In the genomic region with DNA sequence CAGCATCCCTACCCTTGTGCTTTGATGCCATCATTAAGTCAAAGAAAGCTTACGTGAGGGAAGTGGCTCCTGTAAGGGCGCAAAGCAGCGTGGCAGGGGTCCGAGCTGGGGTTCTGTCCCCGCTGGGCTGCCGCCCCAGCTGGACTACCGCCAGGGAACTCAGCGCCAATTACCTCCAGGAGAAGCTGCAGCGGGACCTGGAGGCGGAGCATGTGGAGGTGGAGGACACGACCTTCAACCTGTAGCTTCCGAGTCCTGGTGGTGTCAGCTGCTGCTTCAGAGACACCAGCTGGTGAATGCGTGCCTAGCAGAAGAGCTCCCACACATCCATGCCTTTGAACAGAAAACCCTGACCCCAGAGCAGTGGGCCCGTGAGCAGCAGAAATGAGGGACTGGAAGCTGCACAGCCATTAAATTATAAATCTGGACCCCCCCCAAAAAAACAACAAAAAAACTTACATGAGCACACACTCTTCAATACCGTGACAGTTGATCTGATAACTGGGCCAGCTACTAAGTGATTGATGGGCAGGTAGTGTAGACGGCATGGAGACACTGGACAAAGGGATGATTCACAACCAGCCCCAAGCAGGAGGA, we compare ENCODE assay signal across 7 cellular contexts. TPM values are rescaled to one million over a fixed set of nuclear protein-coding genes. Genes with fewer than 3 reads are reported as not detected.
DNase-seq lines count a peak whose midpoint lies in the region; ATAC-seq and TF ChIP-seq lines count a peak whose summit lies in the region.

No MANE protein-coding gene starts in this region.

- peak; percentile 21 for DNase-seq in NCI-H2227 treated with DMSO at 0.1 percent for 48 hours (lab: John Stamatoyannopoulos, UW)
- no peak for DNase-seq in brain microvascular endothelial cell
- DNase-seq in osteoblast (ENCODE audit: insufficient read length, low spot score, missing footprints), result peak; percentile 25
- DNase-seq in globus pallidus (ENCODE audit: low spot score), result no peak
- DNase-seq in esophagus squamous epithelium (lab: John Stamatoyannopoulos, UW), result no peak

- H3K79me2 ChIP-seq in osteoblast (ENCODE audit: insufficient read depth, low read length), result no peaks in the 10 kb centered on the region

- POLR2A ChIA-PET in HEK293 (lab: Yijun Ruan, JAX), result interaction anchor here (0.6 to 2.2 kb wide), 2 partner anchors 49 to 120 kb away, joined by 3 to 6 read pairs; a partner anchor contains a TSS

- no peaks in the 10 kb centered on the region for H3K27me3 ChIP-seq in brain microvascular endothelial cell (replicated peaks)
- H3K27me3 ChIP-seq in osteoblast (ENCODE audit: insufficient read depth, low read length), result no peaks in the 10 kb centered on the region
- H3K27me3 ChIP-seq in esophagus squamous epithelium, result peaks cover 0 to 4% (median 0%) of the 10 kb centered on the region in 4 donors

- TF ChIP-seq CTCF in HEK293 (tag by site-specific recombination; IDR thresholded peaks at IDR 0.05) (peak; percentile 57), brain microvascular endothelial cell (IDR thresholded peaks at IDR 0.05; ENCODE audit: low read depth, low read length, missing control alignments) (peak; percentile 30), osteoblast (IDR thresholded peaks at IDR 0.05; ENCODE audit: extremely low read depth, low read depth, low read length) (no peak), esophagus squamous epithelium (IDR thresholded peaks at IDR 0.05) (peak in 1 of 6 experiments; percentile 18)

- intact Hi-C loops in esophagus squamous epithelium (cut with DNase I), result no loop called here

- ATAC-seq in HG03175 (IDR thresholded peaks at IDR 0.05; ENCODE audit: unreplicated experiment), result no peak

- H3K27ac ChIP-seq in HEK293 (ENCODE audit: extremely low read depth, low read depth, low read length), result no peak overlapping the region
- no peak overlapping the region for H3K27ac ChIP-seq in brain microvascular endothelial cell
- no peak overlapping the region for H3K27ac ChIP-seq in osteoblast (ENCODE audit: low read depth, low read length)
- H3K27ac ChIP-seq in esophagus squamous epithelium, result no peak overlapping the region

- CTCF ChIA-PET in HEK293 (lab: Yijun Ruan, JAX), result interaction anchor here (0.6 to 7.7 kb wide), 22 partner anchors 9 to 832 kb away, joined by 3 to 230 read pairs (median 7); a partner anchor contains a TSS

- H3K9me3 ChIP-seq in HEK293 (ENCODE audit: control insufficient read depth, insufficient read depth, low read depth, low read length) (no peaks in the 10 kb centered on the region), osteoblast (ENCODE audit: low read depth, low read length) (no peaks in the 10 kb centered on the region), esophagus squamous epithelium (no peaks in the 10 kb centered on the region)

- in situ Hi-C loops in brain microvascular endothelial cell (cut with HindIII; ENCODE audit: low pct_ligation_motif_present, low sequenced_read_pairs), result loop anchor here (25.0 kb wide), 2 partner anchors 95 to 220 kb away; no protein-coding TSS in a partner anchor

- no peaks in the 10 kb centered on the region for H4K20me1 ChIP-seq in osteoblast (ENCODE audit: insufficient read depth, low read length)

- WGBS in esophagus squamous epithelium, 2 donors, result 19 to 54% methylated on average over 8 to 9 of the region's 16 CpGs

- peak overlapping the region; percentile 68 for H3K4me2 ChIP-seq in osteoblast (ENCODE audit: insufficient read depth, low read length)

- TF ChIP-seq POLR2A in esophagus squamous epithelium (IDR thresholded peaks at IDR 0.05), result no peak

- H3K36me3 ChIP-seq in HEK293 (ENCODE audit: control insufficient read depth in 2 of 2, insufficient read depth in 1 of 2, low read length in 2 of 2), result no peaks in the 10 kb centered on the region
- H3K36me3 ChIP-seq in brain microvascular endothelial cell (replicated peaks), result no peaks in the 10 kb centered on the region
- H3K36me3 ChIP-seq in osteoblast (ENCODE audit: insufficient read depth, low read length), result no peaks in the 10 kb centered on the region
- no peaks in the 10 kb centered on the region for H3K36me3 ChIP-seq in esophagus squamous epithelium

- peak overlapping the region; percentile 69 for H2AFZ ChIP-seq in osteoblast (ENCODE audit: low read length)

- H3K4me3 ChIP-seq in HEK293 (ENCODE audit: low read depth, low read length), result no peak overlapping the region
- H3K4me3 ChIP-seq in brain microvascular endothelial cell (ENCODE audit: low read depth, low read length), result peak overlapping the region; percentile 18
- peak overlapping the region; percentile 45 for H3K4me3 ChIP-seq in osteoblast (ENCODE audit: insufficient read depth, low read length)
- H3K4me3 ChIP-seq in esophagus squamous epithelium, result no peak overlapping the region

- no peaks in the 10 kb centered on the region; the same call in 1 of the 2 replicates for H3K4me1 ChIP-seq in HEK293 (ENCODE audit: control insufficient read depth, insufficient read depth, low read length)
- H3K4me1 ChIP-seq in osteoblast (ENCODE audit: insufficient read depth, low read length), result peaks cover 9% of the 10 kb centered on the region
- H3K4me1 ChIP-seq in esophagus squamous epithelium, result peaks cover 0 to 31% (median 0%) of the 10 kb centered on the region in 3 donors

TF ChIP-seq in HEK293, 187 proteins besides CTCF, POLR2A, EP300 and RAD21 (continues in another document):
- TF ChIP-seq SCRT2 (tag by site-specific recombination; IDR thresholded peaks at IDR 0.05) (peak; percentile 97), ZNF114 (tag by site-specific recombination; IDR thresholded peaks at IDR 0.05) (no peak), EGR2 (tag by site-specific recombination; IDR thresholded peaks at IDR 0.05; ENCODE audit: low read depth) (peak; percentile 76), ZFP37 (tag by site-specific recombination; IDR thresholded peaks at IDR 0.05) (no peak), GLIS1 (tag by site-specific recombination; IDR thresholded peaks at IDR 0.05) (peak; percentile 78), ZBTB20 (tag by site-specific recombination; IDR thresholded peaks at IDR 0.05) (0 out of 2 replicates have a peak, but pooled peaks have one; percentile 9), GLIS2 (tag by site-specific recombination; IDR thresholded peaks at IDR 0.05) (peak; percentile 63; the same call in 1 of the 2 replicates), ZNF514 (tag by site-specific recombination; IDR thresholded peaks at IDR 0.05) (no peak)
- TF ChIP-seq, protein P1, sequence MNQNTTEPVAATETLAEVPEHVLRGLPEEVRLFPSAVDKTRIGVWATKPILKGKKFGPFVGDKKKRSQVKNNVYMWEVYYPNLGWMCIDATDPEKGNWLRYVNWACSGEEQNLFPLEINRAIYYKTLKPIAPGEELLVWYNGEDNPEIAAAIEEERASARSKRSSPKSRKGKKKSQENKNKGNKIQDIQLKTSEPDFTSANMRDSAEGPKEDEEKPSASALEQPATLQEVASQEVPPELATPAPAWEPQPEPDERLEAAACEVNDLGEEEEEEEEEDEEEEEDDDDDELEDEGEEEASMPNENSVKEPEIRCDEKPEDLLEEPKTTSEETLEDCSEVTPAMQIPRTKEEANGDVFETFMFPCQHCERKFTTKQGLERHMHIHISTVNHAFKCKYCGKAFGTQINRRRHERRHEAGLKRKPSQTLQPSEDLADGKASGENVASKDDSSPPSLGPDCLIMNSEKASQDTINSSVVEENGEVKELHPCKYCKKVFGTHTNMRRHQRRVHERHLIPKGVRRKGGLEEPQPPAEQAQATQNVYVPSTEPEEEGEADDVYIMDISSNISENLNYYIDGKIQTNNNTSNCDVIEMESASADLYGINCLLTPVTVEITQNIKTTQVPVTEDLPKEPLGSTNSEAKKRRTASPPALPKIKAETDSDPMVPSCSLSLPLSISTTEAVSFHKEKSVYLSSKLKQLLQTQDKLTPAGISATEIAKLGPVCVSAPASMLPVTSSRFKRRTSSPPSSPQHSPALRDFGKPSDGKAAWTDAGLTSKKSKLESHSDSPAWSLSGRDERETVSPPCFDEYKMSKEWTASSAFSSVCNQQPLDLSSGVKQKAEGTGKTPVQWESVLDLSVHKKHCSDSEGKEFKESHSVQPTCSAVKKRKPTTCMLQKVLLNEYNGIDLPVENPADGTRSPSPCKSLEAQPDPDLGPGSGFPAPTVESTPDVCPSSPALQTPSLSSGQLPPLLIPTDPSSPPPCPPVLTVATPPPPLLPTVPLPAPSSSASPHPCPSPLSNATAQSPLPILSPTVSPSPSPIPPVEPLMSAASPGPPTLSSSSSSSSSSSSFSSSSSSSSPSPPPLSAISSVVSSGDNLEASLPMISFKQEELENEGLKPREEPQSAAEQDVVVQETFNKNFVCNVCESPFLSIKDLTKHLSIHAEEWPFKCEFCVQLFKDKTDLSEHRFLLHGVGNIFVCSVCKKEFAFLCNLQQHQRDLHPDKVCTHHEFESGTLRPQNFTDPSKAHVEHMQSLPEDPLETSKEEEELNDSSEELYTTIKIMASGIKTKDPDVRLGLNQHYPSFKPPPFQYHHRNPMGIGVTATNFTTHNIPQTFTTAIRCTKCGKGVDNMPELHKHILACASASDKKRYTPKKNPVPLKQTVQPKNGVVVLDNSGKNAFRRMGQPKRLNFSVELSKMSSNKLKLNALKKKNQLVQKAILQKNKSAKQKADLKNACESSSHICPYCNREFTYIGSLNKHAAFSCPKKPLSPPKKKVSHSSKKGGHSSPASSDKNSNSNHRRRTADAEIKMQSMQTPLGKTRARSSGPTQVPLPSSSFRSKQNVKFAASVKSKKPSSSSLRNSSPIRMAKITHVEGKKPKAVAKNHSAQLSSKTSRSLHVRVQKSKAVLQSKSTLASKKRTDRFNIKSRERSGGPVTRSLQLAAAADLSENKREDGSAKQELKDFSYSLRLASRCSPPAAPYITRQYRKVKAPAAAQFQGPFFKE (tag by site-specific recombination; IDR thresholded peaks at IDR 0.05; ENCODE audit: borderline replicate concordance), result no peak
- TF ChIP-seq, protein P2, sequence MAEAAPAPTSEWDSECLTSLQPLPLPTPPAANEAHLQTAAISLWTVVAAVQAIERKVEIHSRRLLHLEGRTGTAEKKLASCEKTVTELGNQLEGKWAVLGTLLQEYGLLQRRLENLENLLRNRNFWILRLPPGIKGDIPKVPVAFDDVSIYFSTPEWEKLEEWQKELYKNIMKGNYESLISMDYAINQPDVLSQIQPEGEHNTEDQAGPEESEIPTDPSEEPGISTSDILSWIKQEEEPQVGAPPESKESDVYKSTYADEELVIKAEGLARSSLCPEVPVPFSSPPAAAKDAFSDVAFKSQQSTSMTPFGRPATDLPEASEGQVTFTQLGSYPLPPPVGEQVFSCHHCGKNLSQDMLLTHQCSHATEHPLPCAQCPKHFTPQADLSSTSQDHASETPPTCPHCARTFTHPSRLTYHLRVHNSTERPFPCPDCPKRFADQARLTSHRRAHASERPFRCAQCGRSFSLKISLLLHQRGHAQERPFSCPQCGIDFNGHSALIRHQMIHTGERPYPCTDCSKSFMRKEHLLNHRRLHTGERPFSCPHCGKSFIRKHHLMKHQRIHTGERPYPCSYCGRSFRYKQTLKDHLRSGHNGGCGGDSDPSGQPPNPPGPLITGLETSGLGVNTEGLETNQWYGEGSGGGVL (tag by site-specific recombination; IDR thresholded peaks at IDR 0.05), result no peak

RNA-seq across cellular contexts. Expression of a gene that starts 20.1 kb away (rescaled TPM):
- total RNA-seq in osteoblast, result 97.5 and 99.5 TPM in 2 replicates
- 100 to 1,000 TPM; 105 to 143 (median 125) TPM for total RNA-seq in esophagus squamous epithelium

Comparison
In these comparisons a context has a peak if more than half of its experiments do, and no peak if none do; other contexts are left out.
1. H3K4me3 ChIP-seq: peak in brain microvascular endothelial cell (single experiment) and osteoblast (single experiment); none in HEK293 (single experiment) and esophagus squamous epithelium (0 of 4).
2. DNase-seq: peak in NCI-H2227 treated with DMSO at 0.1 percent for 48 hours (single experiment) and osteoblast (single experiment); none in brain microvascular endothelial cell (single experiment), globus pallidus (single experiment) and esophagus squamous epithelium (single experiment).